In genomic region chr17:16201693-16202131, GRCh38 we compare ENCODE assay signal across 1 cellular context.
A peak's percentile ranks its signal among the peaks of the same experiment; 100 is the strongest.
TF ChIP-seq lines count a peak whose summit lies in the region.

No MANE protein-coding gene starts in this region.

TF ChIP-seq in K562, 482 proteins besides CTCF, POLR2A, EP300 and RAD21:
- TF ChIP-seq, protein P1, sequence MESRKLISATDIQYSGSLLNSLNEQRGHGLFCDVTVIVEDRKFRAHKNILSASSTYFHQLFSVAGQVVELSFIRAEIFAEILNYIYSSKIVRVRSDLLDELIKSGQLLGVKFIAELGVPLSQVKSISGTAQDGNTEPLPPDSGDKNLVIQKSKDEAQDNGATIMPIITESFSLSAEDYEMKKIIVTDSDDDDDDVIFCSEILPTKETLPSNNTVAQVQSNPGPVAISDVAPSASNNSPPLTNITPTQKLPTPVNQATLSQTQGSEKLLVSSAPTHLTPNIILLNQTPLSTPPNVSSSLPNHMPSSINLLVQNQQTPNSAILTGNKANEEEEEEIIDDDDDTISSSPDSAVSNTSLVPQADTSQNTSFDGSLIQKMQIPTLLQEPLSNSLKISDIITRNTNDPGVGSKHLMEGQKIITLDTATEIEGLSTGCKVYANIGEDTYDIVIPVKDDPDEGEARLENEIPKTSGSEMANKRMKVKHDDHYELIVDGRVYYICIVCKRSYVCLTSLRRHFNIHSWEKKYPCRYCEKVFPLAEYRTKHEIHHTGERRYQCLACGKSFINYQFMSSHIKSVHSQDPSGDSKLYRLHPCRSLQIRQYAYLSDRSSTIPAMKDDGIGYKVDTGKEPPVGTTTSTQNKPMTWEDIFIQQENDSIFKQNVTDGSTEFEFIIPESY (CRISPR knock-in tag; IDR thresholded peaks at IDR 0.05): peak; percentile 34; the same call in 1 of the 2 replicates
TF ChIP-seq in K562: peak in this region for 1; not testable (repeated sequence) for 481.
